1 cellular context compared by ENCODE assay signal in genomic region chr14:56244138-56244789, GRCh38.
TF ChIP-seq lines count a peak whose summit lies in the region.

No MANE protein-coding gene starts in this region.

TF ChIP-seq in GM12878, 131 proteins besides CTCF, POLR2A, EP300 and RAD21 (continued from another document):
- TF ChIP-seq ZNF687 (IDR thresholded peaks at IDR 0.05) (no peak), IRF5 (IDR thresholded peaks at IDR 0.05; ENCODE audit: borderline replicate concordance) (no peak), TCF3 (IDR thresholded peaks at IDR 0.05; ENCODE audit: borderline replicate concordance, insufficient read depth, low read depth, low read length) (no peak), SMAD5 (IDR thresholded peaks at IDR 0.05; ENCODE audit: low read depth) (no peak), CREM (IDR thresholded peaks at IDR 0.05; ENCODE audit: low read depth) (peak; percentile 47; the same call in 1 of the 2 replicates), RAD51 (IDR thresholded peaks at IDR 0.05) (no peak), MEF2B (IDR thresholded peaks at IDR 0.05; ENCODE audit: partially characterized antibody, poor library complexity, severe bottlenecking) (no peak), ZZZ3 (IDR thresholded peaks at IDR 0.05; ENCODE audit: control insufficient read depth, insufficient read length, low read depth) (no peak), STAT3 (IDR thresholded peaks at IDR 0.05; ENCODE audit: low read depth, low read length) (no peak), MLLT1 (IDR thresholded peaks at IDR 0.05) (no peak), CREB1 (IDR thresholded peaks at IDR 0.05; ENCODE audit: low read depth) (0 out of 2 replicates have a peak, but pooled peaks have one; percentile 30), MTA3 (IDR thresholded peaks at IDR 0.05; ENCODE audit: borderline replicate concordance, low read length) (no peak), JUNB (IDR thresholded peaks at IDR 0.05) (peak; percentile 70), IRF4 (IDR thresholded peaks at IDR 0.05; ENCODE audit: low read depth, low read length) (no peak), IKZF2 (IDR thresholded peaks at IDR 0.05) (no peak), GABPA (IDR thresholded peaks at IDR 0.05; ENCODE audit: low read depth) (no peak), ELK1 (IDR thresholded peaks at IDR 0.05; ENCODE audit: low read depth, low read length) (no peak), NR2F1 (conservative IDR thresholded peaks at IDR 0.05) (no peak), KLF5 (IDR thresholded peaks at IDR 0.05; ENCODE audit: partially characterized antibody) (no peak), ZBTB4 (CRISPR knock-in tag; IDR thresholded peaks at IDR 0.05) (no peak)
